Comparison of ENCODE assay signal across 14 cellular contexts in genomic region chr14:64757601-64758000, GRCh38. TPM values are rescaled to one million over a fixed set of nuclear protein-coding genes. Genes with fewer than 3 reads are reported as not detected.
A peak's percentile ranks its signal among the peaks of the same experiment; 100 is the strongest.
DNase-seq lines count a peak whose midpoint lies in the region; FAIRE-seq and TF ChIP-seq lines count a peak whose summit lies in the region.
"Had no signal": no experiment of that assay in that cellular context is flagged by ENCODE, and none has a peak within 500 bp of the region (broad histone marks: within the 10 kb centered on the region; RNA-seq: fewer than 3 reads in every experiment).

No MANE protein-coding gene starts in this region.

- H3F3A ChIP-seq in smooth muscle cell (ENCODE audit: low read depth) = peaks cover 24% of the 10 kb centered on the region

- H3K27me3 Mint-ChIP-seq in CD4-positive, alpha-beta memory T cell = no peaks in the 10 kb centered on the region
- H3K27me3 Mint-ChIP-seq in astrocyte (ENCODE audit: low read depth, unreplicated experiment) = no peaks in the 10 kb centered on the region

- peaks cover 61 to 97% (median 75%) of the 10 kb centered on the region in 4 donors for H3K4me1 Mint-ChIP-seq in CD4-positive, alpha-beta memory T cell
- H3K4me1 Mint-ChIP-seq in astrocyte (ENCODE audit: low read depth, unreplicated experiment) = peaks cover 62% of the 10 kb centered on the region

- H3K36me3 ChIP-seq in CD4-positive, alpha-beta memory T cell (ENCODE audit: insufficient read depth, low read length) = no peaks in the 10 kb centered on the region
- no peaks in the 10 kb centered on the region for H3K36me3 ChIP-seq in astrocyte (ENCODE audit: insufficient read depth, low read length)
- H3K36me3 ChIP-seq in kidney (ENCODE audit: control insufficient read depth in 1 of 2, insufficient read depth in 2 of 2, low read length in 2 of 2) = no peaks in the 10 kb centered on the region
- no peaks in the 10 kb centered on the region for H3K36me3 ChIP-seq in smooth muscle cell (ENCODE audit: low read depth)
- H3K36me3 ChIP-seq: vagina had no signal

- no peaks in the 10 kb centered on the region for H3K9me3 Mint-ChIP-seq in CD4-positive, alpha-beta memory T cell
- H3K9me3 Mint-ChIP-seq in astrocyte (ENCODE audit: unreplicated experiment) = no peaks in the 10 kb centered on the region
- H3K9me3 Mint-ChIP-seq: IgD-negative memory B cell had no signal

- no peaks in the 10 kb centered on the region for H3K79me2 ChIP-seq in astrocyte (ENCODE audit: insufficient read depth, low read length)
- H3K79me2 ChIP-seq in smooth muscle cell (ENCODE audit: low read depth) = no peaks in the 10 kb centered on the region

- no peak for FAIRE-seq in astrocyte (lab: Jason Lieb, UNC)
- FAIRE-seq in kidney (lab: Jason Lieb, UNC) = no peak
- FAIRE-seq: endometrium had no signal

- peak overlapping the region; percentile 58 for H3K27ac ChIP-seq in CD4-positive, alpha-beta memory T cell (ENCODE audit: low read depth, low read length)
- H3K27ac ChIP-seq in astrocyte (ENCODE audit: low read depth, low read length) (peak overlapping the region; percentile 86), kidney (ENCODE audit: low read depth in 2 of 2, low read length in 2 of 2) (peak overlapping the region in 1 of 2 donors; percentile 63), smooth muscle cell (ENCODE audit: low read depth) (peak overlapping the region; percentile 92)

- WGBS in smooth muscle cell (ENCODE audit: low lambda C conversion rate) = 67% methylated on average over 3 of the region's 3 CpGs

- H3K4me2 ChIP-seq in astrocyte (ENCODE audit: low read length) (peak overlapping the region; percentile 60), smooth muscle cell (peak overlapping the region; percentile 51)

- H3K9ac ChIP-seq in astrocyte (ENCODE audit: low read length) = peak overlapping the region; percentile 77
- H3K9ac ChIP-seq in kidney (ENCODE audit: low read length in 2 of 2) = peak overlapping the region in 1 of 2 donors; percentile 46
- H3K9ac ChIP-seq in smooth muscle cell (ENCODE audit: low read depth) = peak overlapping the region; percentile 73

- DNase-seq in CD4-positive, alpha-beta memory T cell = no peak
- DNase-seq in astrocyte (ENCODE audit: low read depth) = no peak
- peak; percentile 46 for DNase-seq in kidney
- DNase-seq in smooth muscle cell (lab: John Stamatoyannopoulos, UW; ENCODE audit: unreplicated experiment) = no peak
- no peak for DNase-seq in NCI-H69 (lab: John Stamatoyannopoulos, UW)
- no peak for DNase-seq in DMS79 treated with DMSO at 0.1 percent for 48 hours (lab: John Stamatoyannopoulos, UW)
- DNase-seq in H4 (ENCODE audit: low spot score) = no peak
- no peak for DNase-seq in SIG-M5 (lab: John Stamatoyannopoulos, UW)
- DNase-seq: AML-193, DND-41, occipital lobe had no signal

- H3K9me3 ChIP-seq in CD4-positive, alpha-beta memory T cell (ENCODE audit: control insufficient read depth in 1 of 2, low read length in 2 of 2) = no peaks in the 10 kb centered on the region
- H3K9me3 ChIP-seq in astrocyte (ENCODE audit: insufficient read depth, low read depth, low read length) = no peaks in the 10 kb centered on the region
- no peaks in the 10 kb centered on the region for H3K9me3 ChIP-seq in kidney (ENCODE audit: control insufficient read depth in 1 of 2, low read length in 2 of 2)
- no peaks in the 10 kb centered on the region for H3K9me3 ChIP-seq in smooth muscle cell (replicated peaks; ENCODE audit: low read depth)
- H3K9me3 ChIP-seq: vagina had no signal

- TF ChIP-seq CTCF in astrocyte (IDR thresholded peaks at IDR 0.05; ENCODE audit: insufficient read depth, low read depth, low read length) = no peak
- TF ChIP-seq CTCF in kidney (IDR thresholded peaks at IDR 0.05; ENCODE audit: borderline replicate concordance, extremely low read depth, insufficient read depth) = no peak
- TF ChIP-seq CTCF in smooth muscle cell (IDR thresholded peaks at IDR 0.05; ENCODE audit: borderline replicate concordance, insufficient read depth, poor library complexity, severe bottlenecking) = no peak

- intact Hi-C loops in CD4-positive, alpha-beta memory T cell (cut with micrococcal nuclease) = loop anchor here (5.0 kb wide), 4 partner anchors 35 to 345 kb away; partner anchors contain the start of genes FNTB and MAX
- intact Hi-C loops in kidney (cut with DNase I) = no loop called here

- H2AFZ ChIP-seq in astrocyte (ENCODE audit: low read depth, low read length) (no peak overlapping the region), smooth muscle cell (ENCODE audit: low read depth) (no peak overlapping the region)

- no peak overlapping the region for H3K4me3 ChIP-seq in CD4-positive, alpha-beta memory T cell (ENCODE audit: low read length in 2 of 2)
- H3K4me3 ChIP-seq in astrocyte (ENCODE audit: insufficient read depth, low read depth, low read length) (no peak overlapping the region), kidney (ENCODE audit: low read length in 2 of 2) (no peak overlapping the region), smooth muscle cell (no peak overlapping the region)
- H3K4me3 ChIP-seq: vagina had no signal

- peak overlapping the region; percentile 85 to 98 (median 95) for H3K27ac Mint-ChIP-seq in CD4-positive, alpha-beta memory T cell
- peak overlapping the region; percentile 92 for H3K27ac Mint-ChIP-seq in astrocyte (ENCODE audit: unreplicated experiment)

- H3K4me1 ChIP-seq in CD4-positive, alpha-beta memory T cell (ENCODE audit: insufficient read depth, low read length) = peaks cover 92% of the 10 kb centered on the region
- H3K4me1 ChIP-seq in astrocyte (ENCODE audit: insufficient read depth, low read length) (peaks cover 50% of the 10 kb centered on the region), kidney (ENCODE audit: control insufficient read depth in 1 of 2, insufficient read depth in 1 of 2, low read depth in 1 of 2, low read length in 2 of 2) (peaks cover 17 to 27% of the 10 kb centered on the region in 2 donors), smooth muscle cell (ENCODE audit: low read depth) (peaks cover 25% of the 10 kb centered on the region)

- POLR2A ChIA-PET in CD4-positive, alpha-beta memory T cell (lab: Charles Lee; ENCODE audit: partially characterized antibody) = interaction anchor here (0.6 to 9.1 kb wide), 7 partner anchors 11 to 85 kb away, joined by 3 to 108 read pairs (median 11); partner anchors contain the start of gene PLEKHG3

- no peaks in the 10 kb centered on the region for H4K20me1 ChIP-seq in astrocyte (ENCODE audit: insufficient read depth, low read length)
- no peaks in the 10 kb centered on the region for H4K20me1 ChIP-seq in smooth muscle cell (ENCODE audit: low read depth)

- peak overlapping the region in 6 of 8 donors; percentile 1 to 74 (median 42) for H3K4me3 Mint-ChIP-seq in CD4-positive, alpha-beta memory T cell
- no peak overlapping the region for H3K4me3 Mint-ChIP-seq in astrocyte (ENCODE audit: unreplicated experiment)

- CTCF ChIA-PET in CD4-positive, alpha-beta memory T cell (lab: Charles Lee; ENCODE audit: partially characterized antibody) = no interaction called here

- H3K27me3 ChIP-seq in CD4-positive, alpha-beta memory T cell (ENCODE audit: insufficient read depth, low read length) = no peaks in the 10 kb centered on the region
- H3K27me3 ChIP-seq in astrocyte (ENCODE audit: insufficient read depth, low read length) = no peaks in the 10 kb centered on the region
- H3K27me3 ChIP-seq in smooth muscle cell (ENCODE audit: low read depth) = no peaks in the 10 kb centered on the region
- H3K27me3 ChIP-seq: vagina had no signal

- no peaks in the 10 kb centered on the region for H3K36me3 Mint-ChIP-seq in CD4-positive, alpha-beta memory T cell
- no peaks in the 10 kb centered on the region for H3K36me3 Mint-ChIP-seq in astrocyte (ENCODE audit: low read depth, unreplicated experiment)
- H3K36me3 Mint-ChIP-seq: IgD-negative memory B cell had no signal

RNA-seq across cellular contexts. Expression of gene PLEKHG3, which starts 53.4 kb away (rescaled TPM):
- 10 to 100 TPM; 53.3 to 56.5 TPM for total RNA-seq in CD4-positive, alpha-beta memory T cell
- 10 to 100 TPM; 10.8 to 62.6 TPM for polyA plus RNA-seq in CD4-positive, alpha-beta memory T cell
- total RNA-seq in astrocyte = 84.1 and 98.6 TPM in 2 replicates
- total RNA-seq in kidney = 127 TPM
- 51.9 TPM for polyA plus RNA-seq in kidney (ENCODE audit: insufficient read depth, low read depth, low replicate concordance)
- 15.6 and 17.6 TPM in 2 replicates for total RNA-seq in smooth muscle cell
- 18.3 and 21.9 TPM in 2 replicates for polyA plus RNA-seq in smooth muscle cell
- 4.6 and 8.9 TPM in 2 replicates for total RNA-seq in H4 (2014; rRNA removed; shearing (Covaris generic))
